In genomic region chr17:60641810-60642220, GRCh38 we compare ENCODE assay signal across 1 cellular context.
TF ChIP-seq lines count a peak whose summit lies in the region.

No MANE protein-coding gene starts in this region.

TF ChIP-seq in HepG2, 621 proteins besides CTCF, POLR2A, EP300 and RAD21 (continued from another document):
- TF ChIP-seq ZFX (CRISPR knock-in tag; IDR thresholded peaks at IDR 0.05; ENCODE audit: low read depth) (0 out of 2 replicates have a peak, but pooled peaks have one; percentile 30), LCORL (IDR thresholded peaks at IDR 0.05) (peak; percentile 82), LCORL (CRISPR knock-in tag; IDR thresholded peaks at IDR 0.05) (no peak), ASH2L (IDR thresholded peaks at IDR 0.05; ENCODE audit: insufficient read length, low read depth, low read length) (peak; percentile 36), SPEN (CRISPR knock-in tag; IDR thresholded peaks at IDR 0.05; ENCODE audit: low read depth) (no peak), ERF (CRISPR knock-in tag; IDR thresholded peaks at IDR 0.05) (0 out of 2 replicates have a peak, but pooled peaks have one; percentile 34), RELA (CRISPR knock-in tag; IDR thresholded peaks at IDR 0.05) (no peak), SMAD3 (CRISPR knock-in tag; IDR thresholded peaks at IDR 0.05) (peak; percentile 4; the same call in 1 of the 2 replicates), SAP130 (CRISPR knock-in tag; IDR thresholded peaks at IDR 0.05; ENCODE audit: low read depth) (peak; percentile 46), GATAD2A (CRISPR knock-in tag; IDR thresholded peaks at IDR 0.05) (peak; percentile 15; the same call in 1 of the 2 replicates), SMC3 (IDR thresholded peaks at IDR 0.05; ENCODE audit: low read length) (peak; percentile 61), ZNF784 (CRISPR knock-in tag; IDR thresholded peaks at IDR 0.05; ENCODE audit: borderline replicate concordance) (no peak), ZNF792 (CRISPR knock-in tag; IDR thresholded peaks at IDR 0.05) (0 out of 2 replicates have a peak, but pooled peaks have one; percentile 35), MBNL3 (CRISPR knock-in tag; conservative IDR thresholded peaks at IDR 0.05) (no peak), STAG1 (CRISPR knock-in tag; IDR thresholded peaks at IDR 0.05) (peak; percentile 73), BCL6 (CRISPR knock-in tag; IDR thresholded peaks at IDR 0.05) (0 out of 2 replicates have a peak, but pooled peaks have one; percentile 25), HMGXB4 (CRISPR knock-in tag; IDR thresholded peaks at IDR 0.05; ENCODE audit: borderline replicate concordance in 1 of 2, low read depth in 1 of 2) (peak; percentile 18 to 72; a peak in 1 of 4 replicates), SP4 (CRISPR knock-in tag; IDR thresholded peaks at IDR 0.05) (no peak), RNF2 (conservative IDR thresholded peaks at IDR 0.05; ENCODE audit: low read depth) (no peak), ZNF558 (CRISPR knock-in tag; IDR thresholded peaks at IDR 0.05; ENCODE audit: borderline replicate concordance) (no peak), MIXL1 (CRISPR knock-in tag; IDR thresholded peaks at IDR 0.05) (0 out of 2 replicates have a peak, but pooled peaks have one; percentile 28), ZNF362 (CRISPR knock-in tag; IDR thresholded peaks at IDR 0.05; ENCODE audit: borderline replicate concordance) (0 out of 2 replicates have a peak, but pooled peaks have one; percentile 16), ZNF432 (CRISPR knock-in tag; IDR thresholded peaks at IDR 0.05; ENCODE audit: borderline replicate concordance) (no peak), PREB (CRISPR knock-in tag; IDR thresholded peaks at IDR 0.05) (no peak), SIX4 (CRISPR knock-in tag; IDR thresholded peaks at IDR 0.05) (0 out of 2 replicates have a peak, but pooled peaks have one; percentile 15)
